ENCODE assay signal across 10 cellular contexts in the genomic region with DNA sequence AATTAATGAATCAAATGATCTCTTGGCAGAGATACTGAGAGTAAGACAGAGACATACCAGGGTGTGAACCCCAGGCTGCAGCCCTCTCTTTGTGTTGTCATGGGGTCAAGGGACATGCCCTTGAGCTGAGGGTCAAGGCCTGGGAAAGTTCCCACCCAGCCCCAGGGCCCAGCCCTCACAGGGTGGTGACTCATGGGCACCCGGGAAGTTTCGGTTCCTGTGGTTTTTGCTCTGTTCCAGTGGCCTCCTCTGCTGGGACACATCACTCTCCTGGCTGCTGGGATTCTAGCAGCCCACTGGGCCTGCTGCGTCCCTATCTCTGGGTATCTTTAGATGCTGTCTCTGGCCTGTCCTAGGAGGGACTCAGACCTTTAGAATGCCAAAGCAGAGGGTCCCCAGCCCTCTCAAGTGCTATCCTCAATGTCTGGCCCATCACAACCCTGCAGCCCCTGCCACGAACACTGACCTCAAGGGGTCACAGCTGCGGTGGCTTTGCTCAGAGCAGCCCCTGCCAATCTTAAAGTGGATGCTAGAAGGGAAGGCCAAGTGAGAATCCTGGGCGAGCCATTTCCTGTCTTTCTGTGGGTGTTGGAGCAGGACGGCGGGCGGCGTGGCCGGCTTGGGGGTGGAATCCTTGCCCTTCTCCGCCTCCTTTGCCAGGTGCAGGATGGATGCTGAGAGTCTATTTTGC.
DNase-seq lines count a peak whose midpoint lies in the region; ATAC-seq, FAIRE-seq and TF ChIP-seq lines count a peak whose summit lies in the region.
"Had no signal": no experiment of that assay in that cellular context is flagged by ENCODE, and none has a peak within 500 bp of the region (broad histone marks: within the 10 kb centered on the region; RNA-seq: fewer than 3 reads in every experiment).

No MANE protein-coding gene starts in this region.

- TF ChIP-seq EP300 in A549 (IDR thresholded peaks at IDR 0.05) = no peak

- H3K27ac ChIP-seq in A549 = peak overlapping the region in 1 of 2 experiments; percentile 64; a peak in 4 of 6 replicates
- H3K27ac ChIP-seq: SJCRH30 had no signal

- WGBS in A549 (ENCODE audit: missing lambda C conversion rate) = 81% methylated on average over 12 of the region's 12 CpGs

- H3K4me3 ChIP-seq in A549 = no peak overlapping the region
- H3K4me3 ChIP-seq: SJCRH30 had no signal

- peaks cover 19% of the 10 kb centered on the region for H3K4me1 Mint-ChIP-seq in WTC11
- H3K4me1 Mint-ChIP-seq in stimulated activated effector memory CD8-positive, alpha-beta T cell treated with anti-CD3 and anti-CD28 coated beads, Interleukin-12 subunit alpha, Interleukin-12 subunit beta, amount 100 ng/mL, for 72 hours = peaks cover 32% of the 10 kb centered on the region
- peaks cover 24% of the 10 kb centered on the region for H3K4me1 Mint-ChIP-seq in activated T-helper 2 cell treated with anti-CD3 and anti-CD28 coated beads, Interferon-gamma antibody, Interleukin-2, Interleukin-4, amounts not matched to agents 10 μg/mL and 5 μg/mL and 100 μg/mL, durations not matched to agents 14 hours and 24 hours and 36 hours (ENCODE audit: low read depth)

- no peaks in the 10 kb centered on the region for H3K27me3 Mint-ChIP-seq in WTC11 (ENCODE audit: low read depth)
- H3K27me3 Mint-ChIP-seq in activated T-helper 2 cell treated with anti-CD3 and anti-CD28 coated beads, Interferon-gamma antibody, Interleukin-2, Interleukin-4, amounts not matched to agents 10 μg/mL and 5 μg/mL and 100 μg/mL, durations not matched to agents 14 hours and 24 hours and 36 hours (ENCODE audit: low read depth) = peaks cover 16% of the 10 kb centered on the region
- H3K27me3 Mint-ChIP-seq: IgD-negative memory B cell had no signal

- no peaks in the 10 kb centered on the region for H3K36me3 Mint-ChIP-seq in WTC11
- no peaks in the 10 kb centered on the region for H3K36me3 Mint-ChIP-seq in stimulated activated effector memory CD8-positive, alpha-beta T cell treated with anti-CD3 and anti-CD28 coated beads, Interleukin-12 subunit alpha, Interleukin-12 subunit beta, amount 100 ng/mL, for 72 hours
- no peaks in the 10 kb centered on the region for H3K36me3 Mint-ChIP-seq in activated T-helper 2 cell treated with anti-CD3 and anti-CD28 coated beads, Interferon-gamma antibody, Interleukin-2, Interleukin-4, amounts not matched to agents 10 μg/mL and 5 μg/mL and 100 μg/mL, durations not matched to agents 14 hours and 24 hours and 36 hours (ENCODE audit: low read depth)
- H3K36me3 Mint-ChIP-seq: IgD-negative memory B cell had no signal

- no peak for TF ChIP-seq RAD21 in A549 (conservative IDR thresholded peaks at IDR 0.05 in 1 of 2, IDR thresholded peaks at IDR 0.05 in 1 of 2)

- H3K4me3 Mint-ChIP-seq in WTC11 = no peak overlapping the region
- H3K4me3 Mint-ChIP-seq in stimulated activated effector memory CD8-positive, alpha-beta T cell treated with anti-CD3 and anti-CD28 coated beads, Interleukin-12 subunit alpha, Interleukin-12 subunit beta, amount 100 ng/mL, for 72 hours = no peak overlapping the region
- no peak overlapping the region for H3K4me3 Mint-ChIP-seq in activated T-helper 2 cell treated with anti-CD3 and anti-CD28 coated beads, Interferon-gamma antibody, Interleukin-2, Interleukin-4, amounts not matched to agents 10 μg/mL and 5 μg/mL and 100 μg/mL, durations not matched to agents 14 hours and 24 hours and 36 hours (ENCODE audit: low read depth)

- peaks cover 9% of the 10 kb centered on the region; the same call in 2 of the 3 replicates for H3K4me1 ChIP-seq in A549
- H3K4me1 ChIP-seq: SJCRH30 had no signal

- TF ChIP-seq CTCF in A549 (IDR thresholded peaks at IDR 0.05) (no peak), WTC11 (IDR thresholded peaks at IDR 0.05) (no peak)

- H3K4me2 ChIP-seq in A549 = no peak overlapping the region

- peak in 1 of 2 experiments; percentile 62 for DNase-seq in A549 (ENCODE audit: low read depth in 1 of 2, low spot score in 1 of 2)
- peak; percentile 36 for DNase-seq in H4 (ENCODE audit: low spot score)
- peak; percentile 8 for DNase-seq in WTC11 (ENCODE audit: low spot score)
- DNase-seq in left lobe of liver (ENCODE audit: low spot score) = no peak
- no peak for DNase-seq in stimulated activated effector memory CD8-positive, alpha-beta T cell treated with anti-CD3 and anti-CD28 coated beads, Interleukin-12 subunit alpha, Interleukin-12 subunit beta, amount 100 ng/mL, for 72 hours (ENCODE audit: low spot score in 2 of 2)
- DNase-seq in cerebellar cortex (ENCODE audit: low spot score) = no peak
- DNase-seq in activated T-helper 2 cell treated with anti-CD3 and anti-CD28 coated beads, Interferon-gamma antibody, Interleukin-2, Interleukin-4, amounts not matched to agents 10 μg/mL and 5 μg/mL and 100 μg/mL, durations not matched to agents 14 hours and 24 hours and 36 hours (ENCODE audit: low spot score) = no peak

- POLR2A ChIA-PET in A549 (lab: Yijun Ruan, JAX) (no interaction called here), WTC11 (lab: Charles Lee) (no interaction called here)

- no peaks in the 10 kb centered on the region for H3K9me3 ChIP-seq in A549
- H3K9me3 ChIP-seq: SJCRH30 had no signal

- no peak for FAIRE-seq in A549 (lab: Jason Lieb, UNC)

- peak; percentile 55 to 56; a peak in 4 of 6 replicates for ATAC-seq in A549
- ATAC-seq in WTC11 = no peak
- ATAC-seq in left lobe of liver = peak; percentile 37
- ATAC-seq in stimulated activated effector memory CD8-positive, alpha-beta T cell treated with anti-CD3 and anti-CD28 coated beads, Interleukin-12 subunit alpha, Interleukin-12 subunit beta, amount 100 ng/mL, for 72 hours = no peak
- no peak for ATAC-seq in HG03159 (IDR thresholded peaks at IDR 0.05; ENCODE audit: unreplicated experiment)

- H3K9me3 Mint-ChIP-seq in WTC11 = no peaks in the 10 kb centered on the region
- no peaks in the 10 kb centered on the region for H3K9me3 Mint-ChIP-seq in stimulated activated effector memory CD8-positive, alpha-beta T cell treated with anti-CD3 and anti-CD28 coated beads, Interleukin-12 subunit alpha, Interleukin-12 subunit beta, amount 100 ng/mL, for 72 hours
- H3K9me3 Mint-ChIP-seq in activated T-helper 2 cell treated with anti-CD3 and anti-CD28 coated beads, Interferon-gamma antibody, Interleukin-2, Interleukin-4, amounts not matched to agents 10 μg/mL and 5 μg/mL and 100 μg/mL, durations not matched to agents 14 hours and 24 hours and 36 hours = no peaks in the 10 kb centered on the region
- H3K9me3 Mint-ChIP-seq: IgD-negative memory B cell had no signal

- no peak overlapping the region for H3K27ac Mint-ChIP-seq in WTC11
- no peak overlapping the region for H3K27ac Mint-ChIP-seq in stimulated activated effector memory CD8-positive, alpha-beta T cell treated with anti-CD3 and anti-CD28 coated beads, Interleukin-12 subunit alpha, Interleukin-12 subunit beta, amount 100 ng/mL, for 72 hours
- no peak overlapping the region for H3K27ac Mint-ChIP-seq in activated T-helper 2 cell treated with anti-CD3 and anti-CD28 coated beads, Interferon-gamma antibody, Interleukin-2, Interleukin-4, amounts not matched to agents 10 μg/mL and 5 μg/mL and 100 μg/mL, durations not matched to agents 14 hours and 24 hours and 36 hours

- no peak for TF ChIP-seq POLR2A in A549 (IDR thresholded peaks at IDR 0.05; ENCODE audit: low read length)

- intact Hi-C loops in activated T-helper 2 cell treated with anti-CD3 and anti-CD28 coated beads, Interferon-gamma antibody, Interleukin-2, Interleukin-4, amounts not matched to agents 10 μg/mL and 5 μg/mL and 100 μg/mL, durations not matched to agents 14 hours and 24 hours and 36 hours (cut with micrococcal nuclease) = no loop called here

- CTCF ChIA-PET in A549 (lab: Yijun Ruan, JAX) = interaction anchor here (1.3 to 1.6 kb wide), 2 partner anchors 145 to 242 kb away, joined by 3 to 5 read pairs; no protein-coding TSS in a partner anchor
- CTCF ChIA-PET in WTC11 (lab: Charles Lee) = interaction anchor here (0.7 to 1.4 kb wide), 2 partner anchors 63 to 206 kb away, joined by 4 read pairs; no protein-coding TSS in a partner anchor

TF ChIP-seq in A549, 52 proteins besides CTCF, POLR2A, EP300 and RAD21:
- TF ChIP-seq ESRRA (IDR thresholded peaks at IDR 0.05; ENCODE audit: borderline replicate concordance, low read length) (peak; percentile 75; the same call in 1 of the 2 replicates), ZFP36 (IDR thresholded peaks at IDR 0.05; ENCODE audit: borderline replicate concordance, partially characterized antibody) (no peak), FOSL2 (IDR thresholded peaks at IDR 0.05) (no peak), FOSL2 (CRISPR knock-in tag; IDR thresholded peaks at IDR 0.05) (peak; percentile 48)

TF ChIP-seq in WTC11, 78 proteins besides CTCF, POLR2A, EP300 and RAD21:
- no peak for TF ChIP-seq ELF4 (CRISPR knock-in tag; IDR thresholded peaks at IDR 0.05; ENCODE audit: low read depth)
- no peak for TF ChIP-seq ETV6 (CRISPR knock-in tag; IDR thresholded peaks at IDR 0.05)
- TF ChIP-seq ZNF671 (CRISPR knock-in tag; IDR thresholded peaks at IDR 0.05) = no peak
- TF ChIP-seq ZNF121 (CRISPR knock-in tag; IDR thresholded peaks at IDR 0.05) = no peak

Comparison
In these comparisons a context has a peak if more than half of its experiments do, and no peak if none do; other contexts are left out.
1. ATAC-seq: peak in A549 (2 of 2) and left lobe of liver (single experiment); none in WTC11 (single experiment), stimulated activated effector memory CD8-positive, alpha-beta T cell treated with anti-CD3 and anti-CD28 coated beads, Interleukin-12 subunit alpha, Interleukin-12 subunit beta, amount 100 ng/mL, for 72 hours (single experiment) and HG03159 (single experiment).
2. DNase-seq: peak in H4 (single experiment) and WTC11 (single experiment); none in left lobe of liver (single experiment), stimulated activated effector memory CD8-positive, alpha-beta T cell treated with anti-CD3 and anti-CD28 coated beads, Interleukin-12 subunit alpha, Interleukin-12 subunit beta, amount 100 ng/mL, for 72 hours (0 of 2), cerebellar cortex (single experiment) and activated T-helper 2 cell treated with anti-CD3 and anti-CD28 coated beads, Interferon-gamma antibody, Interleukin-2, Interleukin-4, amounts not matched to agents 10 μg/mL and 5 μg/mL and 100 μg/mL, durations not matched to agents 14 hours and 24 hours and 36 hours (single experiment).